In genomic region chr19:38790507-38791403, GRCh38 we compare ENCODE assay signal across 8 cellular contexts. TPM values are rescaled to one million over a fixed set of nuclear protein-coding genes. Genes with fewer than 3 reads are reported as not detected.
"Had no signal": no experiment of that assay in that cellular context is flagged by ENCODE, and none has a peak within 500 bp of the region (broad histone marks: within the 10 kb centered on the region; RNA-seq: fewer than 3 reads in every experiment).

No MANE protein-coding gene starts in this region.

RNA-seq across cellular contexts. Expression of gene LGALS7B, which starts 1.8 kb away (rescaled TPM):
- total RNA-seq: activated CD4-positive, alpha-beta memory T cell treated with anti-CD3 and anti-CD28 coated beads, Interleukin-2, amount 10 ng/mL, durations not matched to agents 7 days and 5 days; cardiac septum; hepatocyte; lung microvascular endothelial cell; ovary; SJSA1; smooth muscle cell had no signal
- polyA plus RNA-seq: hepatocyte, ovary, smooth muscle cell had no signal

RNA-seq across cellular contexts. Expression of gene LGALS7, which starts 17.4 kb away (rescaled TPM):
- total RNA-seq: activated CD4-positive, alpha-beta memory T cell treated with anti-CD3 and anti-CD28 coated beads, Interleukin-2, amount 10 ng/mL, durations not matched to agents 7 days and 5 days; cardiac septum; hepatocyte; lung microvascular endothelial cell; SJSA1; smooth muscle cell; upper lobe of left lung had no signal
- polyA plus RNA-seq: smooth muscle cell had no signal

RNA-seq across cellular contexts. Expression of gene LGALS4, which starts 22.0 kb away (rescaled TPM):
- total RNA-seq: lung microvascular endothelial cell, SJSA1, smooth muscle cell had no signal

RNA-seq across cellular contexts. Expression of gene CAPN12, which starts 46.5 kb away (rescaled TPM):
- total RNA-seq: SJSA1 had no signal
